In genomic region chr3:80334534-80334933, GRCh38 we compare ENCODE assay signal across 8 cellular contexts.
"Had no signal": no experiment of that assay in that cellular context is flagged by ENCODE, and none has a peak within 500 bp of the region (broad histone marks: within the 10 kb centered on the region; RNA-seq: fewer than 3 reads in every experiment).

No MANE protein-coding gene starts in this region.

- DNase-seq: GDM1, GF-D8 had no signal

- ATAC-seq: GM12878 had no signal

- H3K4me3 ChIP-seq: GM12878 had no signal

- FAIRE-seq: G401.6, GM12878, GM12891, GM12892, GM18507, GM19239 had no signal
